25 cellular contexts compared by ENCODE assay signal in genomic region chr10:100983868-100984669, GRCh38. TPM values are rescaled to one million over a fixed set of nuclear protein-coding genes. Genes with fewer than 3 reads are reported as not detected.
A peak's percentile ranks its signal among the peaks of the same experiment; 100 is the strongest.
DNase-seq lines count a peak whose midpoint lies in the region; ATAC-seq and TF ChIP-seq lines count a peak whose summit lies in the region.
"Had no signal": no experiment of that assay in that cellular context is flagged by ENCODE, and none has a peak within 500 bp of the region (broad histone marks: within the 10 kb centered on the region; RNA-seq: fewer than 3 reads in every experiment).

No MANE protein-coding gene starts in this region.

- H3K4me3 Mint-ChIP-seq in activated T-cell treated with anti-CD3 and anti-CD28 coated beads, Interleukin-2, amount 50 U/mL, for 24 hours, result no peak overlapping the region
- H3K4me3 Mint-ChIP-seq in activated B cell treated with CpG ODN at 0.5 μM for 24 hours, result peak overlapping the region; percentile 12
- no peak overlapping the region for H3K4me3 Mint-ChIP-seq in natural killer cell
- H3K4me3 Mint-ChIP-seq: dendritic cell treated with granulocyte-macrophage colony-stimulating factor and Interleukin-4, amounts not matched to agents 40 ng/mL and 50 ng/mL, for 4 days; T-cell had no signal

- H3K4me1 ChIP-seq in suprapubic skin, result peaks cover 29% of the 10 kb centered on the region

- H3K9me3 Mint-ChIP-seq in activated T-cell treated with anti-CD3 and anti-CD28 coated beads, Interleukin-2, amount 50 U/mL, for 24 hours, result no peaks in the 10 kb centered on the region
- no peaks in the 10 kb centered on the region for H3K9me3 Mint-ChIP-seq in activated B cell treated with CpG ODN at 0.5 μM for 24 hours
- peaks cover 0 to 3% of the 10 kb centered on the region in 2 donors for H3K9me3 Mint-ChIP-seq in natural killer cell
- H3K9me3 Mint-ChIP-seq: dendritic cell treated with granulocyte-macrophage colony-stimulating factor and Interleukin-4, amounts not matched to agents 40 ng/mL and 50 ng/mL, for 4 days; T-cell had no signal

- CTCF ChIA-PET in activated B cell treated with CpG ODN at 0.5 μM for 24 hours (lab: Charles Lee), result interaction anchor here (6.0 kb wide), 1 partner anchor 13 kb away, joined by 34 read pairs; no protein-coding TSS in a partner anchor

- POLR2A ChIA-PET in activated B cell treated with CpG ODN at 0.5 μM for 24 hours (lab: Charles Lee), result no interaction called here

- no peaks in the 10 kb centered on the region for H3K27me3 Mint-ChIP-seq in activated T-cell treated with anti-CD3 and anti-CD28 coated beads, Interleukin-2, amount 50 U/mL, for 24 hours
- H3K27me3 Mint-ChIP-seq in activated B cell treated with CpG ODN at 0.5 μM for 24 hours (no peaks in the 10 kb centered on the region), natural killer cell (ENCODE audit: low read depth in 2 of 2) (no peaks in the 10 kb centered on the region)
- H3K27me3 Mint-ChIP-seq: dendritic cell treated with granulocyte-macrophage colony-stimulating factor and Interleukin-4, amounts not matched to agents 40 ng/mL and 50 ng/mL, for 4 days; T-cell had no signal

- peaks cover 39% of the 10 kb centered on the region for H3K36me3 ChIP-seq in suprapubic skin
- H3K36me3 ChIP-seq: uterus had no signal

- H3K36me3 Mint-ChIP-seq in activated T-cell treated with anti-CD3 and anti-CD28 coated beads, Interleukin-2, amount 50 U/mL, for 24 hours (ENCODE audit: low read depth), result peaks cover 77% of the 10 kb centered on the region
- H3K36me3 Mint-ChIP-seq in activated B cell treated with CpG ODN at 0.5 μM for 24 hours (ENCODE audit: low read depth) (peaks cover 56% of the 10 kb centered on the region), natural killer cell (peaks cover 8% of the 10 kb centered on the region)

- H3K27ac ChIP-seq in suprapubic skin, result no peak overlapping the region
- H3K27ac ChIP-seq: BLaER1, breast epithelium, HL-60, psoas muscle, SJSA1, uterus had no signal

- ATAC-seq in activated B cell treated with CpG ODN at 0.5 μM for 24 hours (ENCODE audit: low read depth), result no peak
- no peak for ATAC-seq in natural killer cell
- no peak for ATAC-seq in GM21367 (IDR thresholded peaks at IDR 0.05; ENCODE audit: unreplicated experiment)
- no peak for ATAC-seq in HG03025 (IDR thresholded peaks at IDR 0.05; ENCODE audit: low FRiP score, unreplicated experiment)
- ATAC-seq in GM21619 (IDR thresholded peaks at IDR 0.05; ENCODE audit: unreplicated experiment), result no peak
- ATAC-seq: GM12878, mucosa of descending colon, psoas muscle, T-cell had no signal

- TF ChIP-seq POLR2A in suprapubic skin (IDR thresholded peaks at IDR 0.05), result no peak

- intact Hi-C loops in activated B cell treated with CpG ODN at 0.5 μM for 24 hours (cut with micrococcal nuclease) (no loop called here), natural killer cell (cut with micrococcal nuclease) (no loop called here)

- H3K9me3 ChIP-seq in suprapubic skin, result no peaks in the 10 kb centered on the region
- H3K9me3 ChIP-seq: BLaER1, breast epithelium, mucosa of descending colon, psoas muscle, SJSA1, uterus had no signal

- no peak overlapping the region for H3K27ac Mint-ChIP-seq in activated T-cell treated with anti-CD3 and anti-CD28 coated beads, Interleukin-2, amount 50 U/mL, for 24 hours
- H3K27ac Mint-ChIP-seq in activated B cell treated with CpG ODN at 0.5 μM for 24 hours (no peak overlapping the region), natural killer cell (peak overlapping the region in 1 of 2 donors; percentile 29)
- H3K27ac Mint-ChIP-seq: dendritic cell treated with granulocyte-macrophage colony-stimulating factor and Interleukin-4, amounts not matched to agents 40 ng/mL and 50 ng/mL, for 4 days; T-cell had no signal

- TF ChIP-seq EP300 in suprapubic skin (IDR thresholded peaks at IDR 0.05), result no peak

- DNase-seq in activated T-cell treated with anti-CD3 and anti-CD28 coated beads, Interleukin-2, amount 50 U/mL, for 24 hours, result peak; percentile 21
- DNase-seq in activated T-cell treated with anti-CD3 and anti-CD28 coated beads, Interleukin-2, amount 50 U/mL, for 48 hours, result no peak
- no peak for DNase-seq in activated B cell treated with CpG ODN at 0.5 μM for 24 hours
- DNase-seq in natural killer cell, result peak; percentile 6
- peak; percentile 40 to 62 for DNase-seq in suprapubic skin (ENCODE audit: low spot score in 2 of 2)
- DNase-seq: activated CD4-positive, alpha-beta T cell treated with anti-CD3 and anti-CD28 coated beads for 4 hours; amniotic stem cell; Calu3; NCI-H1048; NCI-H187 treated with DMSO at 0.1 percent for 48 hours; NCI-H526 had no signal

- H3K27me3 ChIP-seq in suprapubic skin, result no peaks in the 10 kb centered on the region
- H3K27me3 ChIP-seq: BLaER1, breast epithelium, SJSA1, uterus had no signal

- 80% methylated on average over 8 of the region's 13 CpGs for WGBS in suprapubic skin

- peaks cover 29% of the 10 kb centered on the region for H3K4me1 Mint-ChIP-seq in activated T-cell treated with anti-CD3 and anti-CD28 coated beads, Interleukin-2, amount 50 U/mL, for 24 hours (ENCODE audit: low read depth)
- peaks cover 35% of the 10 kb centered on the region for H3K4me1 Mint-ChIP-seq in activated B cell treated with CpG ODN at 0.5 μM for 24 hours
- peaks cover 10 to 26% of the 10 kb centered on the region in 2 donors for H3K4me1 Mint-ChIP-seq in natural killer cell

- TF ChIP-seq CTCF in activated B cell treated with CpG ODN at 0.5 μM for 24 hours (IDR thresholded peaks at IDR 0.05) (no peak), natural killer cell (IDR thresholded peaks at IDR 0.05) (no peak), suprapubic skin (IDR thresholded peaks at IDR 0.05) (no peak)

- H3K4me3 ChIP-seq in suprapubic skin, result no peak overlapping the region
- H3K4me3 ChIP-seq: BLaER1, breast epithelium, GM12878, HAP-1, mucosa of descending colon, psoas muscle, SJSA1, uterus had no signal

RNA-seq across cellular contexts. Expression of gene MRPL43, which starts 3.2 kb away (rescaled TPM):
- total RNA-seq in activated B cell treated with CpG ODN at 0.5 μM for 24 hours (44.2 and 46.3 TPM in 2 replicates), natural killer cell (10 to 100 TPM; 27.2 to 42.0 (median 33.1) TPM), suprapubic skin (10 to 100 TPM; 54.2 to 89.1 (median 62.7) TPM)

RNA-seq across cellular contexts. Expression of gene TWNK, which starts 3.3 kb away (rescaled TPM):
- 19.2 and 20.5 TPM in 2 replicates for total RNA-seq in activated B cell treated with CpG ODN at 0.5 μM for 24 hours
- total RNA-seq in natural killer cell, result 1 to 10 TPM; 2.2 to 3.6 (median 3.3) TPM
- 1 to 10 TPM; 7.6 to 9.0 (median 8.1) TPM for total RNA-seq in suprapubic skin

RNA-seq across cellular contexts. Expression of gene SEMA4G, which starts 14.8 kb away (rescaled TPM):
- total RNA-seq in activated B cell treated with CpG ODN at 0.5 μM for 24 hours (0.60 and 0.78 TPM in 2 replicates), natural killer cell (1 to 10 TPM in 1 of 3 donors, under 1 TPM in 1, not detected in 1; 0.53 to 1.7 TPM), suprapubic skin (10 to 100 TPM; 19.2 to 36.3 (median 30.1) TPM)

RNA-seq across cellular contexts. Expression of gene LZTS2, which starts 15.5 kb away (rescaled TPM):
- total RNA-seq in activated B cell treated with CpG ODN at 0.5 μM for 24 hours, result 12.6 and 14.9 TPM in 2 replicates
- 10 to 100 TPM in 2 of 3 donors, 1 to 10 TPM in 1; 8.0 to 16.1 (median 11.7) TPM for total RNA-seq in natural killer cell
- total RNA-seq in suprapubic skin, result 10 to 100 TPM; 51.9 to 88.8 (median 61.2) TPM

RNA-seq across cellular contexts. Expression of gene PDZD7, which starts 46.9 kb away (rescaled TPM):
- total RNA-seq in activated B cell treated with CpG ODN at 0.5 μM for 24 hours (0.11 TPM in 1 of 2 replicates, not detected in the other), natural killer cell (1 to 10 TPM in 1 of 3 donors, under 1 TPM in 2; 0.35 to 1.2 (median 0.52) TPM), suprapubic skin (1 to 10 TPM; 1.2 to 6.0 (median 1.8) TPM)
- total RNA-seq: GM12878 had no signal

Comparison
In these comparisons a context has a peak if more than half of its experiments do, and no peak if none do; other contexts are left out.
1. DNase-seq: peak in activated T-cell treated with anti-CD3 and anti-CD28 coated beads, Interleukin-2, amount 50 U/mL, for 24 hours (single experiment), natural killer cell (single experiment) and suprapubic skin (2 of 2); none in activated T-cell treated with anti-CD3 and anti-CD28 coated beads, Interleukin-2, amount 50 U/mL, for 48 hours (0 of 2) and activated B cell treated with CpG ODN at 0.5 μM for 24 hours (single experiment).
2. RNA of gene SEMA4G, which starts 14.8 kb away (total RNA-seq): 19.2 to 36.3 TPM in suprapubic skin; 0.60 to 0.78 TPM in activated B cell treated with CpG ODN at 0.5 μM for 24 hours and 0.53 to 1.7 TPM in natural killer cell; every median in the first group is over 4 times any median in the second.